ENCODE assay signal across 25 cellular contexts in the genomic region with DNA sequence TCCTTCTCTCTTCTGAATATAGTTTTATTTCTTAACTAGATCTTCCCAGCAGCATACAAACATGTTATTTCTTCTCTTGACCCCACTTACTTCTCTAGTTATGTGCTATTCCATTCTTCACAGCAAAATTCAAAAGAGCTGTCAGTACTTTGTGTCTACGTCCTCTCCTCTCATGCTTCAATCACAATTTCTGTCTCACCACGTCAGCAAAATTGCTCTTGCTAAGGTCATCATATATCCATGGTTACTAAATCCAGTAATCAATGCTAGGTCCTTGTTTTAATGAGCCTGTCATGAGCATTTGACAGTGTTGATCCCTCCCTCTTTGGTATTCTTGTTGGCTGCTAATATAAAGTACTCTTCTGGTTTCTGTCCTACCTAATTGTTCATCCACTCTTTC.
DNase-seq lines count a peak whose midpoint lies in the region; ATAC-seq, FAIRE-seq and TF ChIP-seq lines count a peak whose summit lies in the region.
"Had no signal": no experiment of that assay in that cellular context is flagged by ENCODE, and none has a peak within 500 bp of the region (broad histone marks: within the 10 kb centered on the region; RNA-seq: fewer than 3 reads in every experiment).

No MANE protein-coding gene starts in this region.

- no peak overlapping the region for H4K5ac ChIP-seq in IMR-90 (ENCODE audit: low read depth, low read length)

- no peak overlapping the region for H4K8ac ChIP-seq in IMR-90 (ENCODE audit: low read depth in 2 of 2, low read length in 2 of 2)

- H3F3A ChIP-seq in neural cell (ENCODE audit: insufficient read depth, low read length, poor library complexity, severe bottlenecking), result no peaks in the 10 kb centered on the region

- H3K27ac ChIP-seq in right atrium auricular region (no peak overlapping the region), A549 (no peak overlapping the region), IMR-90 (ENCODE audit: insufficient read depth, low read length) (no peak overlapping the region), neural cell (ENCODE audit: low read length) (no peak overlapping the region)
- H3K27ac ChIP-seq: 22Rv1; BLaER1 treated with 17β-estradiol and CSF1 and Interleukin-3, amounts not matched to agents 10 nM and 100 nM; C4-2B had no signal

- no peak overlapping the region for H4K91ac ChIP-seq in IMR-90 (ENCODE audit: insufficient read depth, low read depth, low read length)

- no peak overlapping the region for H3K14ac ChIP-seq in IMR-90 (replicated peaks; ENCODE audit: low read depth, low read length)

- H2BK5ac ChIP-seq in IMR-90 (ENCODE audit: low read depth, low read length, poor library complexity, severe bottlenecking), result no peak overlapping the region

- no peak overlapping the region for H3K56ac ChIP-seq in IMR-90 (ENCODE audit: extremely low read depth, insufficient read depth, low read length)

- dilution Hi-C loops in IMR-90 (cut with HindIII; ENCODE audit: low sequenced_read_pairs, unreplicated experiment), result no loop called here

- no peak overlapping the region for H3K4me2 ChIP-seq in A549
- no peak overlapping the region for H3K4me2 ChIP-seq in IMR-90 (ENCODE audit: low read depth, low read length)
- H3K4me2 ChIP-seq in neural cell (ENCODE audit: low read length), result no peak overlapping the region
- H3K4me2 ChIP-seq: BLaER1 treated with 17β-estradiol and CSF1 and Interleukin-3, amounts not matched to agents 10 nM and 100 nM had no signal

- no peak overlapping the region for H3K18ac ChIP-seq in IMR-90 (ENCODE audit: low read depth, low read length)

- BruUV-seq in IMR-90 (replicated peaks; lab: Mats Ljungman, UMichigan), result no TSS peak

- intact Hi-C loops in Right ventricle myocardium superior (cut with DNase I) (no loop called here), IMR-90 (cut with micrococcal nuclease) (no loop called here)

- no peak for TF ChIP-seq CTCF in right atrium auricular region (IDR thresholded peaks at IDR 0.05)
- no peak for TF ChIP-seq CTCF in A549 (IDR thresholded peaks at IDR 0.05)
- TF ChIP-seq CTCF in IMR-90 (conservative IDR thresholded peaks at IDR 0.05; ENCODE audit: low read depth, low read length), result no peak
- no peak for TF ChIP-seq CTCF in neural cell (IDR thresholded peaks at IDR 0.05; ENCODE audit: poor library complexity, severe bottlenecking)

- H2AK9ac ChIP-seq in IMR-90 (replicated peaks; ENCODE audit: low read depth, low read length, poor library complexity), result no peak overlapping the region

- CTCF ChIA-PET in A549 (lab: Yijun Ruan, JAX), result no interaction called here
- CTCF ChIA-PET in IMR-90 (lab: Yijun Ruan, JAX), result no interaction called here

- H3K4me1 ChIP-seq in right atrium auricular region (peaks cover 0 to 9% of the 10 kb centered on the region in 2 donors), A549 (peaks cover 18% of the 10 kb centered on the region; the same call in 1 of the 3 replicates), IMR-90 (ENCODE audit: control insufficient read depth, insufficient read depth, low read length) (no peaks in the 10 kb centered on the region)
- H3K4me1 ChIP-seq: BLaER1 treated with 17β-estradiol and CSF1 and Interleukin-3, amounts not matched to agents 10 nM and 100 nM had no signal

- no peaks in the 10 kb centered on the region for H3K9me1 ChIP-seq in IMR-90 (ENCODE audit: insufficient read depth, low read length)

- H3K36me3 ChIP-seq in right atrium auricular region (no peaks in the 10 kb centered on the region), IMR-90 (ENCODE audit: control insufficient read depth, insufficient read depth, low read length) (no peaks in the 10 kb centered on the region), neural cell (ENCODE audit: insufficient read depth, low read length) (no peaks in the 10 kb centered on the region)
- H3K36me3 ChIP-seq: BLaER1 treated with 17β-estradiol and CSF1 and Interleukin-3, amounts not matched to agents 10 nM and 100 nM had no signal

- H3K79me1 ChIP-seq in IMR-90 (ENCODE audit: low read depth in 1 of 2, low read length in 2 of 2), result no peaks in the 10 kb centered on the region

- H4K20me1 ChIP-seq in IMR-90 (ENCODE audit: insufficient read depth, low read length) (no peaks in the 10 kb centered on the region), neural cell (ENCODE audit: insufficient read depth) (no peaks in the 10 kb centered on the region)
- H4K20me1 ChIP-seq: BLaER1 treated with 17β-estradiol and CSF1 and Interleukin-3, amounts not matched to agents 10 nM and 100 nM had no signal

- H3K27me3 ChIP-seq in right atrium auricular region (no peaks in the 10 kb centered on the region), IMR-90 (ENCODE audit: control insufficient read depth, insufficient read depth, low read length) (no peaks in the 10 kb centered on the region), neural cell (ENCODE audit: insufficient read depth, low read depth, low read length) (no peaks in the 10 kb centered on the region)
- H3K27me3 ChIP-seq: BLaER1 treated with 17β-estradiol and CSF1 and Interleukin-3, amounts not matched to agents 10 nM and 100 nM had no signal

- no peak overlapping the region for H2BK20ac ChIP-seq in IMR-90 (ENCODE audit: low read depth, low read length)

- H2AK5ac ChIP-seq in IMR-90 (ENCODE audit: low read depth, low read length), result no peak overlapping the region

- no peak overlapping the region for H3K4me3 ChIP-seq in right atrium auricular region
- no peak overlapping the region for H3K4me3 ChIP-seq in A549
- H3K4me3 ChIP-seq in IMR-90 (ENCODE audit: insufficient read depth, low read depth, low read length), result no peak overlapping the region
- no peak overlapping the region for H3K4me3 ChIP-seq in neural cell (ENCODE audit: low read length)
- H3K4me3 ChIP-seq: BLaER1 treated with 17β-estradiol and CSF1 and Interleukin-3, amounts not matched to agents 10 nM and 100 nM; GM12878 had no signal

- H3K79me2 ChIP-seq in neural cell (replicated peaks; ENCODE audit: insufficient read depth, low read length), result no peaks in the 10 kb centered on the region

- WGBS in A549 (ENCODE audit: missing lambda C conversion rate), result 89% methylated on average over 2 of the region's 2 CpGs
- no CpG with 5 or more reads among the region's 2 CpGs for WGBS in IMR-90 (ENCODE audit: extremely low coverage in 2 of 2, insufficient read length in 1 of 2), 2 experiments

- DNase-seq in Right ventricle myocardium superior (no peak), right atrium auricular region (ENCODE audit: low spot score) (no peak), A549 (ENCODE audit: low read depth in 1 of 2, low spot score in 1 of 2) (no peak), IMR-90 (no peak), Ammon's horn (ENCODE audit: low spot score) (no peak)
- DNase-seq: ACHN; Caco-2; Calu3; CD4-positive, alpha-beta T cell; CD8-positive, alpha-beta T cell; DMS 273 treated with DMSO at 0.1 percent for 48 hours; DMS153; DMS53; DMS79; DND-41; EL; GDM1 had no signal

- in situ Hi-C loops in IMR-90 (cut with MboI; ENCODE audit: low sequenced_read_pairs), result no loop called here

- no peak overlapping the region for H2BK120ac ChIP-seq in IMR-90 (ENCODE audit: low read depth, low read length)

- H2BK15ac ChIP-seq in IMR-90 (ENCODE audit: low read depth, low read length), result no peak overlapping the region

- no peak for FAIRE-seq in A549 (lab: Jason Lieb, UNC)
- FAIRE-seq: GM12878, GM12892, GM19239 had no signal

- TF ChIP-seq EP300 in A549 (IDR thresholded peaks at IDR 0.05) (no peak), neural cell (conservative IDR thresholded peaks at IDR 0.05; ENCODE audit: poor library complexity, severe bottlenecking) (peak; percentile 41)

- TF ChIP-seq RAD21 in A549 (conservative IDR thresholded peaks at IDR 0.05 in 1 of 2, IDR thresholded peaks at IDR 0.05 in 1 of 2) (no peak), IMR-90 (IDR thresholded peaks at IDR 0.05; ENCODE audit: low read length) (no peak), neural cell (conservative IDR thresholded peaks at IDR 0.05) (no peak)

- no peak overlapping the region for H3K4ac ChIP-seq in IMR-90 (ENCODE audit: low read depth, low read length)

- H2AFZ ChIP-seq in IMR-90 (replicated peaks; ENCODE audit: low read length, poor library complexity), result no peak overlapping the region
- no peak overlapping the region for H2AFZ ChIP-seq in neural cell (ENCODE audit: low read depth, low read length)

- POLR2A ChIA-PET in A549 (lab: Yijun Ruan, JAX) (no interaction called here), IMR-90 (lab: Charles Lee; ENCODE audit: unreplicated experiment) (no interaction called here)

- ATAC-seq in Right ventricle myocardium superior (ENCODE audit: poor library complexity) (peak; percentile 23), A549 (no peak), IMR-90 (ENCODE audit: low read depth) (no peak), HG02840 (IDR thresholded peaks at IDR 0.05; ENCODE audit: low FRiP score, unreplicated experiment) (no peak)
- ATAC-seq: CD8-positive, alpha-beta T cell; GM12878 had no signal

- H3K9me3 ChIP-seq in right atrium auricular region, result no peaks in the 10 kb centered on the region
- H3K9me3 ChIP-seq in A549, result no peaks in the 10 kb centered on the region
- H3K9me3 ChIP-seq in IMR-90 (ENCODE audit: control insufficient read depth, insufficient read depth, low read length), result no peaks in the 10 kb centered on the region
- no peaks in the 10 kb centered on the region for H3K9me3 ChIP-seq in neural cell (ENCODE audit: low read length)
- H3K9me3 ChIP-seq: BLaER1 treated with 17β-estradiol and CSF1 and Interleukin-3, amounts not matched to agents 10 nM and 100 nM; Caco-2 had no signal

- H3K23ac ChIP-seq in IMR-90 (ENCODE audit: low read depth, low read length), result no peak overlapping the region

- TF ChIP-seq POLR2A in A549 (IDR thresholded peaks at IDR 0.05; ENCODE audit: low read length) (no peak), IMR-90 (IDR thresholded peaks at IDR 0.05; ENCODE audit: low read depth, low read length) (no peak)

- H3K9ac ChIP-seq in IMR-90 (ENCODE audit: low read depth, low read length) (no peak overlapping the region), neural cell (ENCODE audit: low read length) (no peak overlapping the region)
- H3K9ac ChIP-seq: BLaER1 treated with 17β-estradiol and CSF1 and Interleukin-3, amounts not matched to agents 10 nM and 100 nM had no signal

- H3K9me2 ChIP-seq in neural cell (ENCODE audit: insufficient read depth, low read length), result no peaks in the 10 kb centered on the region

TF ChIP-seq in A549, 52 proteins besides CTCF, POLR2A, EP300 and RAD21:
- TF ChIP-seq RARB (CRISPR knock-in tag; IDR thresholded peaks at IDR 0.05) (no peak), MAFK (IDR thresholded peaks at IDR 0.05; ENCODE audit: partially characterized antibody) (peak; percentile 65)

TF ChIP-seq in IMR-90, 13 proteins besides CTCF, POLR2A, EP300 and RAD21:
- TF ChIP-seq SMC3 (IDR thresholded peaks at IDR 0.05; ENCODE audit: low read depth, low read length) (no peak), MAFK (IDR thresholded peaks at IDR 0.05; ENCODE audit: low read depth, low read length) (peak; percentile 44)
